In genomic region chr2:164789986-164790385, GRCh38 we compare ENCODE assay signal across 35 cellular contexts.
"Had no signal": no experiment of that assay in that cellular context is flagged by ENCODE, and none has a peak within 500 bp of the region (broad histone marks: within the 10 kb centered on the region; RNA-seq: fewer than 3 reads in every experiment).

No MANE protein-coding gene starts in this region.

- H3K9me3 ChIP-seq: MG63 had no signal

- DNase-seq: Karpas-422, Kasumi-1, MG63, MM.1S, MV-4-11, NCI-H1048, NCI-H1092, NCI-H1092 treated with DMSO at 0.1 percent for 48 hours, NCI-H1105, NCI-H1105 treated with DMSO at 0.1 percent for 48 hours, NCI-H1417, NCI-H1417 treated with DMSO at 0.1 percent for 48 hours, NCI-H1436, NCI-H1436 treated with DMSO at 0.1 percent for 48 hours, NCI-H146, NCI-H1694, NCI-H1694 treated with DMSO at 0.1 percent for 48 hours, NCI-H187, NCI-H187 treated with DMSO at 0.1 percent for 48 hours, NCI-H1930, NCI-H2029, NCI-H2029 treated with DMSO at 0.1 percent for 48 hours, NCI-H2081, NCI-H2081 treated with DMSO at 0.1 percent for 48 hours, NCI-H2107, NCI-H2171, NCI-H2171 treated with DMSO at 0.1 percent for 48 hours, NCI-H2227 treated with DMSO at 0.1 percent for 48 hours, NCI-H226, NCI-H345, NCI-H446, NCI-H446 treated with DMSO at 0.1 percent for 48 hours, NCI-H510A, NCI-H510A treated with DMSO at 0.1 percent for 48 hours, NCI-H524 had no signal

- H3K36me3 ChIP-seq: MG63 had no signal

- H3K4me3 ChIP-seq: MG63 had no signal

- H3K27me3 ChIP-seq: MG63 had no signal
